In the genomic region with DNA sequence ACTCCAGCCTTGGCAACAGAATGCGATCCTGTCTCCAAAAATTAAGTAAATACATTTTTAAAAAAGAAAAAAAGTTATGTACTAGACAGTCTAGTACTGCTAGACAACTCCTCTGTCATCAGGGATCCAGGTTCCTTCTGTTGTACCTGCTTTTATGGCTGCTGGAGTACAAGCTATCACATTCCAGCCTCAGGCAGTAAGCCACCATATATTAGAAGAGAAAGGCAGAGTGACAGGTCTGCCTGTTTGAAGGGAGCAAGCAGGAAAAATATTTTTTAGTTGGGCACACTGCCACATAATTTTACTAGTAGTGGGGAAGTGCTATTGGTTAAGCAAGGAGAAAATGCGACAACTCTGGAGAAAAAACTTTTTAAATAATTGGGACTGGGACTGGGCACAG, we compare ENCODE assay signal across 2 cellular contexts.
TF ChIP-seq lines count a peak whose summit lies in the region.

No MANE protein-coding gene starts in this region.

TF ChIP-seq in HEK293T, 16 proteins besides CTCF, POLR2A, EP300 and RAD21 (continued from another document):
- TF ChIP-seq, protein P1, sequence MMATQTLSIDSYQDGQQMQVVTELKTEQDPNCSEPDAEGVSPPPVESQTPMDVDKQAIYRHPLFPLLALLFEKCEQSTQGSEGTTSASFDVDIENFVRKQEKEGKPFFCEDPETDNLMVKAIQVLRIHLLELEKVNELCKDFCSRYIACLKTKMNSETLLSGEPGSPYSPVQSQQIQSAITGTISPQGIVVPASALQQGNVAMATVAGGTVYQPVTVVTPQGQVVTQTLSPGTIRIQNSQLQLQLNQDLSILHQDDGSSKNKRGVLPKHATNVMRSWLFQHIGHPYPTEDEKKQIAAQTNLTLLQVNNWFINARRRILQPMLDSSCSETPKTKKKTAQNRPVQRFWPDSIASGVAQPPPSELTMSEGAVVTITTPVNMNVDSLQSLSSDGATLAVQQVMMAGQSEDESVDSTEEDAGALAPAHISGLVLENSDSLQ (IDR thresholded peaks at IDR 0.05) = peak; percentile 84
- no peak for TF ChIP-seq SP1 (IDR thresholded peaks at IDR 0.05)

TF ChIP-seq in SK-N-SH treated with all-trans-retinoic acid at 6 μM for 48 hours, 23 proteins besides CTCF, POLR2A, EP300 and RAD21 (continued from another document):
- TF ChIP-seq, protein P2, sequence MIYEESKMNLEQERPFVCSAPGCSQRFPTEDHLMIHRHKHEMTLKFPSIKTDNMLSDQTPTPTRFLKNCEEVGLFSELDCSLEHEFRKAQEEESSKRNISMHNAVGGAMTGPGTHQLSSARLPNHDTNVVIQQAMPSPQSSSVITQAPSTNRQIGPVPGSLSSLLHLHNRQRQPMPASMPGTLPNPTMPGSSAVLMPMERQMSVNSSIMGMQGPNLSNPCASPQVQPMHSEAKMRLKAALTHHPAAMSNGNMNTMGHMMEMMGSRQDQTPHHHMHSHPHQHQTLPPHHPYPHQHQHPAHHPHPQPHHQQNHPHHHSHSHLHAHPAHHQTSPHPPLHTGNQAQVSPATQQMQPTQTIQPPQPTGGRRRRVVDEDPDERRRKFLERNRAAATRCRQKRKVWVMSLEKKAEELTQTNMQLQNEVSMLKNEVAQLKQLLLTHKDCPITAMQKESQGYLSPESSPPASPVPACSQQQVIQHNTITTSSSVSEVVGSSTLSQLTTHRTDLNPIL (CRISPR knock-in tag; IDR thresholded peaks at IDR 0.05; ENCODE audit: low read depth) = no peak
- TF ChIP-seq ZFP3 (CRISPR knock-in tag; IDR thresholded peaks at IDR 0.05) (no peak), ZFP30 (CRISPR knock-in tag; IDR thresholded peaks at IDR 0.05) (no peak), ZNF70 (CRISPR knock-in tag; IDR thresholded peaks at IDR 0.05) (no peak)
- TF ChIP-seq, protein P3, sequence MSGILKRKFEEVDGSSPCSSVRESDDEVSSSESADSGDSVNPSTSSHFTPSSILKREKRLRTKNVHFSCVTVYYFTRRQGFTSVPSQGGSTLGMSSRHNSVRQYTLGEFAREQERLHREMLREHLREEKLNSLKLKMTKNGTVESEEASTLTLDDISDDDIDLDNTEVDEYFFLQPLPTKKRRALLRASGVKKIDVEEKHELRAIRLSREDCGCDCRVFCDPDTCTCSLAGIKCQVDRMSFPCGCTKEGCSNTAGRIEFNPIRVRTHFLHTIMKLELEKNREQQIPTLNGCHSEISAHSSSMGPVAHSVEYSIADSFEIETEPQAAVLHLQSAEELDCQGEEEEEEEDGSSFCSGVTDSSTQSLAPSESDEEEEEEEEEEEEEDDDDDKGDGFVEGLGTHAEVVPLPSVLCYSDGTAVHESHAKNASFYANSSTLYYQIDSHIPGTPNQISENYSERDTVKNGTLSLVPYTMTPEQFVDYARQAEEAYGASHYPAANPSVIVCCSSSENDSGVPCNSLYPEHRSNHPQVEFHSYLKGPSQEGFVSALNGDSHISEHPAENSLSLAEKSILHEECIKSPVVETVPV (CRISPR knock-in tag; IDR thresholded peaks at IDR 0.05) = no peak
